Comparison of ENCODE assay signal across 33 cellular contexts in the genomic region with DNA sequence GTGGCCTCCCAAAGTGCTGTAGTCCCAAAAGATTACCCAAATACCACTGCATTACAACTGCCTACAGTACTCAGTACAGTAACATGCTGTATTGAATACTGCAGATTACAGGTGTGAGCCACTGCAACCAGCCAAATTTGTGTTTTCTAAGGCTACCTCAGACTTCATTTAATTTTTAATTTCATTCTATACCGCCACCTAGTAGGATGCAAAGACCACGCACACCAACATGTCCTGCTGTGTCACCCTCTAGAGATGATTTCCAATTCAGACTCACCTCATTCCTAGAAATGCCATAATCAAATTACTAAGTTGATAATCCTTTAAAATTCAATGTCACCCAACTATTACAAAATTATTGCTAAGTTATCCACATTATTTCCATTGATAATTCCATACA. TPM values are rescaled to one million over a fixed set of nuclear protein-coding genes. Genes with fewer than 3 reads are reported as not detected.
A peak's percentile ranks its signal among the peaks of the same experiment; 100 is the strongest.
DNase-seq lines count a peak whose midpoint lies in the region; ATAC-seq and TF ChIP-seq lines count a peak whose summit lies in the region.
"Had no signal": no experiment of that assay in that cellular context is flagged by ENCODE, and none has a peak within 500 bp of the region (broad histone marks: within the 10 kb centered on the region; RNA-seq: fewer than 3 reads in every experiment).

No MANE protein-coding gene starts in this region.

- H3K27ac ChIP-seq in DOHH2 (ENCODE audit: low read depth, low read length) (no peak overlapping the region), OCI-LY7 (ENCODE audit: low read depth, low read length, poor library complexity, severe bottlenecking) (no peak overlapping the region), dorsolateral prefrontal cortex (peak overlapping the region in 58 of 59 donors; percentile 65 to 99 (median 92)), substantia nigra (ENCODE audit: low read depth, low read length, poor library complexity, severe bottlenecking) (peak overlapping the region; percentile 84)
- H3K27ac ChIP-seq: foreskin keratinocyte, GM23248, PC-9, prostate gland, right lobe of liver had no signal

- POLR2A ChIA-PET in OCI-LY7 (lab: Charles Lee), result interaction anchor here (0.6 to 1.2 kb wide), 3 partner anchors 12 to 64 kb away, joined by 3 to 6 read pairs (median 3); no protein-coding TSS in a partner anchor

- H3K27me3 ChIP-seq in DOHH2 (ENCODE audit: control insufficient read depth, low read length) (no peaks in the 10 kb centered on the region), dorsolateral prefrontal cortex (no peaks in the 10 kb centered on the region)
- H3K27me3 ChIP-seq: esophagus muscularis mucosa, foreskin keratinocyte, heart left ventricle, right lobe of liver, spleen, tibial nerve had no signal

- no peak for ATAC-seq in activated naive CD4-positive, alpha-beta T cell treated with anti-CD3 and anti-CD28 coated beads, Interleukin-2, amount 50 U/mL, for 72 hours
- ATAC-seq: activated CD4-positive, alpha-beta T cell treated with anti-CD3 and anti-CD28 coated beads for 36 hours; activated CD8-positive, alpha-beta T cell treated with anti-CD3 and anti-CD28 coated beads, Interleukin-2, amount 10 ng/mL, durations not matched to agents 7 days and 5 days; foreskin keratinocyte; heart left ventricle; naive thymus-derived CD4-positive, alpha-beta T cell; right lobe of liver had no signal

- H3K9me3 ChIP-seq in DOHH2 (ENCODE audit: control insufficient read depth, insufficient read depth, low read length), result no peaks in the 10 kb centered on the region
- peaks cover 27% of the 10 kb centered on the region for H3K9me3 ChIP-seq in OCI-LY7 (ENCODE audit: low read length)
- H3K9me3 ChIP-seq: prostate gland had no signal

- H3K4me2 ChIP-seq in DOHH2 (ENCODE audit: low read length) (peak overlapping the region; percentile 70; the same call in 1 of the 2 replicates), OCI-LY7 (ENCODE audit: low read length) (peak overlapping the region; percentile 72)
- H3K4me2 ChIP-seq: PC-9 had no signal

- H3K27ac Mint-ChIP-seq in activated naive CD4-positive, alpha-beta T cell treated with anti-CD3 and anti-CD28 coated beads, Interleukin-2, amount 50 U/mL, for 72 hours, result no peak overlapping the region
- H3K27ac Mint-ChIP-seq: activated CD4-positive, alpha-beta T cell treated with anti-CD3 and anti-CD28 coated beads for 36 hours; activated CD8-positive, alpha-beta T cell treated with anti-CD3 and anti-CD28 coated beads, Interleukin-2, amount 10 ng/mL, durations not matched to agents 7 days and 5 days; dendritic cell treated with granulocyte-macrophage colony-stimulating factor and Interleukin-4, amounts not matched to agents 40 ng/mL and 50 ng/mL, for 4 days; stimulated activated naive CD8-positive, alpha-beta T cell treated with anti-CD3 and anti-CD28 coated beads, Interleukin-15, Interleukin-2, amounts not matched to agents 100 ng/mL and 50 ng/mL, for 24 hours; T-helper 2 cell treated with Interferon-gamma antibody and Interleukin-4, amounts not matched to agents 5 μg/mL and 100 μg/mL, for 36 hours had no signal

- H3F3A ChIP-seq in DOHH2 (ENCODE audit: control insufficient read depth, insufficient read depth), result peaks cover 19% of the 10 kb centered on the region; the same call in 1 of the 2 replicates

- DNase-seq in OCI-LY7 (ENCODE audit: low spot score) (peak; percentile 27), dorsolateral prefrontal cortex (no peak), substantia nigra (lab: John Stamatoyannopoulos, UW) (no peak), ecto neural progenitor cell (ENCODE audit: low spot score) (no peak), A172 (ENCODE audit: low spot score) (no peak)
- DNase-seq in activated naive CD4-positive, alpha-beta T cell treated with anti-CD3 and anti-CD28 coated beads, Interleukin-2, amount 50 U/mL, for 72 hours (ENCODE audit: low spot score in 2 of 2), result no peak
- DNase-seq: activated CD4-positive, alpha-beta T cell treated with anti-CD3 and anti-CD28 coated beads for 36 hours; activated CD8-positive, alpha-beta T cell treated with anti-CD3 and anti-CD28 coated beads, Interleukin-2, amount 10 ng/mL, durations not matched to agents 7 days and 5 days; activated effector memory CD4-positive, alpha-beta T cell treated with Interleukin-2 at 50 U/mL for 16 hours; CD4-positive, CD25-positive, alpha-beta regulatory T cell; central memory CD4-positive, alpha-beta T cell; foreskin keratinocyte; GM23248; heart left ventricle; midbrain; naive thymus-derived CD4-positive, alpha-beta T cell; NCI-H1092; NCI-H187; NCI-H2171; NCI-H524; NK-92 treated with Interleukin-12 subunit alpha and Interleukin-12 subunit beta, amount 100 ng/mL, for 24 hours; PC-9; right lobe of liver; SHP77 treated with DMSO at 0.1 percent for 48 hours; spleen; stimulated activated CD4-positive, alpha-beta T cell treated with anti-CD3 and anti-CD28 coated beads, Interleukin-2, amount 100 ng/mL, for 24 hours had no signal

- TF ChIP-seq CTCF in DOHH2 (IDR thresholded peaks at IDR 0.05; ENCODE audit: low read depth, low read length, poor library complexity, severe bottlenecking), result no peak
- peak; percentile 63 for TF ChIP-seq CTCF in OCI-LY7 (conservative IDR thresholded peaks at IDR 0.05; ENCODE audit: low read length)
- no peak for TF ChIP-seq CTCF in dorsolateral prefrontal cortex (IDR thresholded peaks at IDR 0.05 in 54 of 56, conservative IDR thresholded peaks at IDR 0.05 in 2 of 56; ENCODE audit: low read depth in 1 of 56, partially characterized antibody in 56 of 56)

- H3K4me1 ChIP-seq in DOHH2 (ENCODE audit: control insufficient read depth, low read length), result peaks cover 78% of the 10 kb centered on the region
- H3K4me1 ChIP-seq in OCI-LY7 (ENCODE audit: insufficient read depth, low read length, poor library complexity, severe bottlenecking), result peaks cover 58% of the 10 kb centered on the region

- peaks cover 0 to 7% of the 10 kb centered on the region in 2 donors for H3K9me3 Mint-ChIP-seq in activated naive CD4-positive, alpha-beta T cell treated with anti-CD3 and anti-CD28 coated beads, Interleukin-2, amount 50 U/mL, for 72 hours

- no peak overlapping the region for H2AFZ ChIP-seq in OCI-LY7 (ENCODE audit: low read length)
- H2AFZ ChIP-seq: GM23248, PC-9 had no signal

- peaks cover 11 to 29% of the 10 kb centered on the region in 2 donors for H3K36me3 Mint-ChIP-seq in activated naive CD4-positive, alpha-beta T cell treated with anti-CD3 and anti-CD28 coated beads, Interleukin-2, amount 50 U/mL, for 72 hours

- H3K4me3 ChIP-seq in DOHH2 (ENCODE audit: low read length), result no peak overlapping the region
- no peak overlapping the region for H3K4me3 ChIP-seq in OCI-LY7 (ENCODE audit: low read depth, low read length, poor library complexity, severe bottlenecking)
- H3K4me3 ChIP-seq in dorsolateral prefrontal cortex, result no peak overlapping the region
- H3K4me3 ChIP-seq: esophagus muscularis mucosa, GM23248, heart left ventricle, PC-9, prostate gland, right lobe of liver, spleen, tibial nerve had no signal

- H3K9me2 ChIP-seq in DOHH2 (replicated peaks; ENCODE audit: control insufficient read depth, low read length) (no peaks in the 10 kb centered on the region), OCI-LY7 (ENCODE audit: insufficient read depth, low read length) (no peaks in the 10 kb centered on the region)

- BruUV-seq in OCI-LY7 (replicated peaks; lab: Mats Ljungman, UMichigan), result no TSS peak

- CTCF ChIA-PET in OCI-LY7 (lab: Charles Lee; ENCODE audit: unreplicated experiment), result no interaction called here

- H4K20me1 ChIP-seq in DOHH2 (ENCODE audit: control insufficient read depth, insufficient read depth, low read depth, low read length) (peaks cover 12% of the 10 kb centered on the region), OCI-LY7 (ENCODE audit: insufficient read depth, low read length) (peaks cover 8% of the 10 kb centered on the region; the same call in 1 of the 2 replicates)

- intact Hi-C loops in OCI-LY7 (cut with micrococcal nuclease; ENCODE audit: unreplicated experiment), result no loop called here
- intact Hi-C loops in dorsolateral prefrontal cortex (cut with DNase I), result no loop called here

- peaks cover 94% of the 10 kb centered on the region for H3K79me2 ChIP-seq in DOHH2 (ENCODE audit: control insufficient read depth, low read length)
- H3K79me2 ChIP-seq in OCI-LY7 (ENCODE audit: insufficient read depth, low read depth, low read length), result peaks cover 97% of the 10 kb centered on the region

- H3K36me3 ChIP-seq in DOHH2 (ENCODE audit: control insufficient read depth, low read length) (peaks cover 19% of the 10 kb centered on the region), OCI-LY7 (ENCODE audit: insufficient read depth, low read length) (peaks cover 41% of the 10 kb centered on the region)
- H3K36me3 ChIP-seq: esophagus muscularis mucosa, heart left ventricle, prostate gland, right lobe of liver, tibial nerve had no signal

RNA-seq across cellular contexts. Expression of a gene that starts 15.1 kb away (rescaled TPM):
- 60.3 and 84.9 TPM in 2 replicates for total RNA-seq in OCI-LY7 (2014; rRNA removed; shearing (Covaris generic))
- 62.2 and 70.5 TPM in 2 replicates for total RNA-seq in OCI-LY7 (2022)
- total RNA-seq in dorsolateral prefrontal cortex, result 100 to 1,000 TPM in 25 of 120 experiments, 10 to 100 TPM in 95; 58.4 to 196 (median 82.9) TPM
- 22.8 and 65.8 TPM in 2 replicates for total RNA-seq in A172 (2014; rRNA removed; shearing (Covaris generic))
- 10 to 100 TPM; 48.7 to 51.0 TPM for total RNA-seq in activated naive CD4-positive, alpha-beta T cell treated with anti-CD3 and anti-CD28 coated beads, Interleukin-2, amount 50 U/mL, for 72 hours

Comparison
In these comparisons a context has a peak if more than half of its experiments do, and no peak if none do; other contexts are left out.
1. H3K27ac ChIP-seq: peak in dorsolateral prefrontal cortex (58 of 59) and substantia nigra (single experiment); none in DOHH2 (single experiment) and OCI-LY7 (single experiment).